18 cellular contexts compared by ENCODE assay signal in genomic region chr19:56577719-56578602, GRCh38.
"Had no signal": no experiment of that assay in that cellular context is flagged by ENCODE, and none has a peak within 500 bp of the region (broad histone marks: within the 10 kb centered on the region; RNA-seq: fewer than 3 reads in every experiment).

No MANE protein-coding gene starts in this region.

- DNase-seq: activated CD4-positive, alpha-beta T cell treated with anti-CD3 and anti-CD28 coated beads, Interleukin-2, amount 10 ng/mL, durations not matched to agents 7 days and 5 days; activated CD4-positive, CD25-positive, alpha-beta regulatory T cell; activated gamma-delta T cell treated with Interleukin-2 at 50 U/mL for 16 hours; activated naive CD8-positive, alpha-beta T cell treated with anti-CD3 and anti-CD28 coated beads, Interleukin-2, amount 10 ng/mL, durations not matched to agents 7 days and 5 days; aorta; effector memory CD8-positive, alpha-beta T cell; head of caudate nucleus; left colon; midbrain; naive thymus-derived CD8-positive, alpha-beta T cell; posterior cingulate gyrus; stimulated activated CD4-positive, alpha-beta T cell treated with anti-CD3 and anti-CD28 coated beads, Interleukin-4, amount 100 ng/mL, for 4 hours; stimulated activated CD8-positive, alpha-beta memory T cell treated with anti-CD3 and anti-CD28 coated beads, Interleukin-4, amount 100 ng/mL, for 48 hours; stimulated activated naive CD8-positive, alpha-beta T cell treated with anti-CD3 and anti-CD28 coated beads, Interleukin-15, Interleukin-2, amounts not matched to agents 100 U/mL and 50 U/mL, for 24 hours; upper lobe of left lung had no signal

- H3K4me1 Mint-ChIP-seq: activated CD4-positive, alpha-beta T cell treated with anti-CD3 and anti-CD28 coated beads, Interleukin-2, amount 10 ng/mL, durations not matched to agents 7 days and 5 days; activated naive CD8-positive, alpha-beta T cell treated with anti-CD3 and anti-CD28 coated beads, Interleukin-2, amount 10 ng/mL, durations not matched to agents 7 days and 5 days had no signal

- H3K27me3 Mint-ChIP-seq: activated CD4-positive, alpha-beta T cell treated with anti-CD3 and anti-CD28 coated beads, Interleukin-2, amount 10 ng/mL, durations not matched to agents 7 days and 5 days; activated naive CD8-positive, alpha-beta T cell treated with anti-CD3 and anti-CD28 coated beads, Interleukin-2, amount 10 ng/mL, durations not matched to agents 7 days and 5 days; dendritic cell treated with granulocyte-macrophage colony-stimulating factor and Interleukin-4, amounts not matched to agents 40 ng/mL and 50 ng/mL, for 4 days; effector memory CD8-positive, alpha-beta T cell; naive thymus-derived CD8-positive, alpha-beta T cell had no signal

- H3K27me3 ChIP-seq: suprapubic skin, upper lobe of left lung had no signal

- ATAC-seq: effector memory CD8-positive, alpha-beta T cell; left colon; naive thymus-derived CD8-positive, alpha-beta T cell; stimulated activated naive CD8-positive, alpha-beta T cell treated with anti-CD3 and anti-CD28 coated beads, Interleukin-15, Interleukin-2, amounts not matched to agents 100 U/mL and 50 U/mL, for 24 hours had no signal

- H3K4me3 ChIP-seq: lung, suprapubic skin, upper lobe of left lung had no signal

- H3K27ac ChIP-seq: suprapubic skin, upper lobe of left lung had no signal

- H3K27ac Mint-ChIP-seq: activated CD4-positive, alpha-beta T cell treated with anti-CD3 and anti-CD28 coated beads, Interleukin-2, amount 10 ng/mL, durations not matched to agents 7 days and 5 days; activated naive CD8-positive, alpha-beta T cell treated with anti-CD3 and anti-CD28 coated beads, Interleukin-2, amount 10 ng/mL, durations not matched to agents 7 days and 5 days; dendritic cell treated with granulocyte-macrophage colony-stimulating factor and Interleukin-4, amounts not matched to agents 40 ng/mL and 50 ng/mL, for 4 days; effector memory CD8-positive, alpha-beta T cell; naive thymus-derived CD8-positive, alpha-beta T cell had no signal

- H3K4me1 ChIP-seq: suprapubic skin, upper lobe of left lung had no signal

- H3K4me3 Mint-ChIP-seq: activated CD4-positive, alpha-beta T cell treated with anti-CD3 and anti-CD28 coated beads, Interleukin-2, amount 10 ng/mL, durations not matched to agents 7 days and 5 days; activated naive CD8-positive, alpha-beta T cell treated with anti-CD3 and anti-CD28 coated beads, Interleukin-2, amount 10 ng/mL, durations not matched to agents 7 days and 5 days; dendritic cell treated with granulocyte-macrophage colony-stimulating factor and Interleukin-4, amounts not matched to agents 40 ng/mL and 50 ng/mL, for 4 days; effector memory CD8-positive, alpha-beta T cell; naive thymus-derived CD8-positive, alpha-beta T cell had no signal
